1 cellular context compared by ENCODE assay signal in genomic region chr5:146446861-146447733, GRCh38.
TF ChIP-seq lines count a peak whose summit lies in the region.

Gene TCERG1, plus strand, starts transcription at chr5:146447333. Its CDS starts 17 bp downstream, at chr5:146447350.

TF ChIP-seq in A549, 52 proteins besides CTCF, POLR2A, EP300 and RAD21 (continued from another document):
- TF ChIP-seq HMGXB4 (CRISPR knock-in tag; IDR thresholded peaks at IDR 0.05; ENCODE audit: borderline replicate concordance): peak; percentile 64
